ENCODE assay signal across 18 cellular contexts in genomic region chr11:33534575-33534974, GRCh38.
DNase-seq lines count a peak whose midpoint lies in the region; ATAC-seq, FAIRE-seq and TF ChIP-seq lines count a peak whose summit lies in the region.
"Had no signal": no experiment of that assay in that cellular context is flagged by ENCODE, and none has a peak within 500 bp of the region (broad histone marks: within the 10 kb centered on the region; RNA-seq: fewer than 3 reads in every experiment).

No MANE protein-coding gene starts in this region.

- peaks cover 24% of the 10 kb centered on the region for H3K4me1 ChIP-seq in astrocyte (ENCODE audit: insufficient read depth, low read length)
- H3K4me1 ChIP-seq: Peyer's patch had no signal

- H3K36me3 ChIP-seq in astrocyte (ENCODE audit: insufficient read depth, low read length): no peaks in the 10 kb centered on the region
- H3K36me3 ChIP-seq: MG63, Peyer's patch had no signal

- no peaks in the 10 kb centered on the region for H3K27me3 ChIP-seq in astrocyte (ENCODE audit: insufficient read depth, low read length)
- H3K27me3 ChIP-seq: MG63, Peyer's patch had no signal

- H3K79me2 ChIP-seq in astrocyte (ENCODE audit: insufficient read depth, low read length): peaks cover 32% of the 10 kb centered on the region

- peaks cover 3% of the 10 kb centered on the region for H3K9me3 Mint-ChIP-seq in astrocyte (ENCODE audit: unreplicated experiment)
- peaks cover 5% of the 10 kb centered on the region for H3K9me3 Mint-ChIP-seq in osteocyte (ENCODE audit: unreplicated experiment)
- H3K9me3 Mint-ChIP-seq: CD4-positive, alpha-beta T cell; GM23338 had no signal

- no peaks in the 10 kb centered on the region for H4K20me1 ChIP-seq in astrocyte (ENCODE audit: insufficient read depth, low read length)

- no peaks in the 10 kb centered on the region for H3K36me3 Mint-ChIP-seq in astrocyte (ENCODE audit: low read depth, unreplicated experiment)
- no peaks in the 10 kb centered on the region for H3K36me3 Mint-ChIP-seq in osteocyte (ENCODE audit: unreplicated experiment)

- H3K9me3 ChIP-seq in astrocyte (ENCODE audit: insufficient read depth, low read depth, low read length): no peaks in the 10 kb centered on the region
- H3K9me3 ChIP-seq: MG63, Peyer's patch had no signal

- H3K4me3 Mint-ChIP-seq in astrocyte (ENCODE audit: unreplicated experiment): no peak overlapping the region
- no peak overlapping the region for H3K4me3 Mint-ChIP-seq in osteocyte (ENCODE audit: unreplicated experiment)
- H3K4me3 Mint-ChIP-seq: CD4-positive, alpha-beta T cell; GM23338 had no signal

- H3K4me3 ChIP-seq in astrocyte (ENCODE audit: insufficient read depth, low read depth, low read length): no peak overlapping the region
- H3K4me3 ChIP-seq: GM23338, MG63, Peyer's patch had no signal

- peaks cover 33% of the 10 kb centered on the region for H3K4me1 Mint-ChIP-seq in astrocyte (ENCODE audit: low read depth, unreplicated experiment)
- H3K4me1 Mint-ChIP-seq in osteocyte (ENCODE audit: unreplicated experiment): peaks cover 7% of the 10 kb centered on the region
- H3K4me1 Mint-ChIP-seq: GM23338 had no signal

- FAIRE-seq in astrocyte (lab: Jason Lieb, UNC): no peak

- H3K27ac ChIP-seq in astrocyte (ENCODE audit: low read depth, low read length): no peak overlapping the region
- H3K27ac ChIP-seq: Peyer's patch had no signal

- no peak overlapping the region for H3K4me2 ChIP-seq in astrocyte (ENCODE audit: low read length)
- H3K4me2 ChIP-seq: GM23338 had no signal

- no peak for ATAC-seq in HG02798 (IDR thresholded peaks at IDR 0.05; ENCODE audit: poor library complexity, unreplicated experiment)
- ATAC-seq: GM23338 had no signal

- H3K27me3 Mint-ChIP-seq in astrocyte (ENCODE audit: low read depth, unreplicated experiment): no peaks in the 10 kb centered on the region
- H3K27me3 Mint-ChIP-seq in osteocyte (ENCODE audit: unreplicated experiment): no peaks in the 10 kb centered on the region

- TF ChIP-seq CTCF in astrocyte (IDR thresholded peaks at IDR 0.05; ENCODE audit: insufficient read depth, low read depth, low read length) (no peak), osteocyte (IDR thresholded peaks at IDR 0.05) (no peak)

- H3K27ac Mint-ChIP-seq in astrocyte (ENCODE audit: unreplicated experiment): no peak overlapping the region
- no peak overlapping the region for H3K27ac Mint-ChIP-seq in osteocyte (ENCODE audit: unreplicated experiment)
- H3K27ac Mint-ChIP-seq: CD4-positive, alpha-beta T cell; GM23338 had no signal

- no peak overlapping the region for H2AFZ ChIP-seq in astrocyte (ENCODE audit: low read depth, low read length)
- H2AFZ ChIP-seq: GM23338 had no signal

- DNase-seq in ELR (ENCODE audit: low read depth) (peak; percentile 53), LHCN-M2 (ENCODE audit: low read depth) (peak; percentile 51), astrocyte (ENCODE audit: low read depth) (peak; percentile 48), iris pigment epithelial cell (ENCODE audit: low read depth) (peak; percentile 76), osteocyte (ENCODE audit: extremely low spot score, unreplicated experiment) (no peak), epidermal melanocyte (ENCODE audit: insufficient read length, low spot score) (no peak), RKO (ENCODE audit: low spot score) (no peak)
- DNase-seq: ACHN; Calu3; CD4-positive, alpha-beta T cell; DMS79; KBM-7; MG63; NCI-H1092 treated with DMSO at 0.1 percent for 48 hours; NCI-H1694 treated with DMSO at 0.1 percent for 48 hours; Peyer's patch had no signal

- H3K9ac ChIP-seq in astrocyte (ENCODE audit: low read length): no peak overlapping the region

Comparison
In these comparisons a context has a peak if more than half of its experiments do, and no peak if none do; other contexts are left out.
1. DNase-seq: peak in ELR (single experiment), LHCN-M2 (single experiment), astrocyte (single experiment) and iris pigment epithelial cell (single experiment); none in osteocyte (single experiment), epidermal melanocyte (single experiment) and RKO (single experiment).